8 cellular contexts compared by ENCODE assay signal in genomic region chr20:37096415-37097039, GRCh38. TPM values are rescaled to one million over a fixed set of nuclear protein-coding genes. Genes with fewer than 3 reads are reported as not detected.
DNase-seq lines count a peak whose midpoint lies in the region; ATAC-seq and TF ChIP-seq lines count a peak whose summit lies in the region.

No MANE protein-coding gene starts in this region.

- H3K27ac ChIP-seq in Panc1 (ENCODE audit: low read length) (peak overlapping the region; percentile 92), esophagus squamous epithelium (peak overlapping the region; percentile 78 to 92 (median 84)), skeletal muscle tissue (ENCODE audit: low read depth, low read length) (peak overlapping the region; percentile 84)

- CTCF ChIA-PET in Panc1 (lab: Charles Lee): no interaction called here

- TF ChIP-seq CTCF in Panc1 (IDR thresholded peaks at IDR 0.05): no peak
- TF ChIP-seq CTCF in esophagus squamous epithelium (IDR thresholded peaks at IDR 0.05): no peak

- no peaks in the 10 kb centered on the region for H3K36me3 ChIP-seq in Panc1 (ENCODE audit: control insufficient read depth, insufficient read depth, low read length)
- peaks cover 0 to 7% (median 0%) of the 10 kb centered on the region in 3 donors for H3K36me3 ChIP-seq in esophagus squamous epithelium
- no peaks in the 10 kb centered on the region for H3K36me3 ChIP-seq in skeletal muscle tissue (ENCODE audit: control insufficient read depth in 3 of 3, insufficient read depth in 3 of 3, low read length in 3 of 3)

- in situ Hi-C loops in Panc1 (cut with HindIII; ENCODE audit: low pct_unique_long_range_greater_than_20kb, low sequenced_read_pairs): no loop called here

- peak; percentile 48 for DNase-seq in NCI-H146 (lab: John Stamatoyannopoulos, UW)
- DNase-seq in NCI-H146 treated with DMSO at 0.1 percent for 48 hours (lab: John Stamatoyannopoulos, UW; ENCODE audit: unreplicated experiment): no peak
- no peak for DNase-seq in Panc1 (ENCODE audit: low read depth, low spot score)
- no peak for DNase-seq in esophagus squamous epithelium (lab: John Stamatoyannopoulos, UW)
- no peak for DNase-seq in NCI-H1048 (lab: John Stamatoyannopoulos, UW)
- no peak for DNase-seq in SW 1271 (lab: John Stamatoyannopoulos, UW)

- 57 to 66% methylated on average over 10 of the region's 11 CpGs for WGBS in esophagus squamous epithelium, 2 donors

- peak overlapping the region in 2 of 3 donors; percentile 78 to 85 for H3K9ac ChIP-seq in skeletal muscle tissue (ENCODE audit: low read depth in 1 of 3, low read length in 3 of 3)

- H3K4me3 ChIP-seq in Panc1 (ENCODE audit: low read depth in 2 of 2, low read length in 2 of 2) (peak overlapping the region; percentile 67 to 93), esophagus squamous epithelium (peak overlapping the region; percentile 88 to 94 (median 92)), skeletal muscle tissue (ENCODE audit: low read length in 3 of 3) (peak overlapping the region; percentile 76 to 95 (median 92))

- peaks cover 5% of the 10 kb centered on the region for H3K4me1 ChIP-seq in Panc1 (ENCODE audit: control insufficient read depth, insufficient read depth, low read length)
- peaks cover 0 to 29% (median 11%) of the 10 kb centered on the region in 3 donors for H3K4me1 ChIP-seq in esophagus squamous epithelium
- H3K4me1 ChIP-seq in skeletal muscle tissue (ENCODE audit: control insufficient read depth in 3 of 3, insufficient read depth in 3 of 3, low read length in 3 of 3): peaks cover 13 to 28% (median 27%) of the 10 kb centered on the region in 3 donors

- no TSS peak for BruUV-seq in Panc1 (replicated peaks; lab: Mats Ljungman, UMichigan)

- H3K27me3 ChIP-seq in Panc1 (ENCODE audit: control insufficient read depth, insufficient read depth, low read length): no peaks in the 10 kb centered on the region
- H3K27me3 ChIP-seq in esophagus squamous epithelium: no peaks in the 10 kb centered on the region
- no peaks in the 10 kb centered on the region for H3K27me3 ChIP-seq in skeletal muscle tissue (ENCODE audit: control insufficient read depth in 3 of 3, insufficient read depth in 3 of 3, low read length in 3 of 3)

- H3K9me3 ChIP-seq in Panc1 (ENCODE audit: control insufficient read depth, insufficient read depth, low read depth, low read length): no peaks in the 10 kb centered on the region
- no peaks in the 10 kb centered on the region for H3K9me3 ChIP-seq in esophagus squamous epithelium
- H3K9me3 ChIP-seq in skeletal muscle tissue (ENCODE audit: control insufficient read depth in 3 of 3, low read length in 3 of 3): no peaks in the 10 kb centered on the region

- TF ChIP-seq POLR2A in esophagus squamous epithelium (IDR thresholded peaks at IDR 0.05): no peak

- intact Hi-C loops in Panc1 (cut with micrococcal nuclease; ENCODE audit: unreplicated experiment): no loop called here
- intact Hi-C loops in esophagus squamous epithelium (cut with DNase I): no loop called here

- POLR2A ChIA-PET in Panc1 (lab: Charles Lee): no interaction called here

- ATAC-seq in Panc1: no peak
- ATAC-seq in GM21381 (IDR thresholded peaks at IDR 0.05; ENCODE audit: unreplicated experiment): no peak

RNA-seq across cellular contexts. Expression of gene RBL1, which starts 0.7 kb away (rescaled TPM):
- total RNA-seq in Panc1 (2021; ENCODE audit: unreplicated experiment) (14.0 TPM), esophagus squamous epithelium (10 to 100 TPM in 3 of 4 donors, 1 to 10 TPM in 1; 9.7 to 12.8 (median 11.6) TPM), skeletal muscle tissue (10.4 TPM)
- 3.5 TPM for polyA plus RNA-seq in Panc1 (2012; ENCODE audit: insufficient read length)
